ENCODE assay signal across 1 cellular context in genomic region chr20:5080384-5080877, GRCh38.
TF ChIP-seq lines count a peak whose summit lies in the region.

No MANE protein-coding gene starts in this region.

TF ChIP-seq in HepG2, 621 proteins besides CTCF, POLR2A, EP300 and RAD21 (continued from another document):
- TF ChIP-seq NFAT5 (CRISPR knock-in tag; IDR thresholded peaks at IDR 0.05) (no peak), ZNF607 (CRISPR knock-in tag; IDR thresholded peaks at IDR 0.05; ENCODE audit: borderline replicate concordance) (no peak), CCAR2 (optimal IDR thresholded peaks at IDR 0.05; ENCODE audit: low read depth, low read length) (no peak), ZNF660 (CRISPR knock-in tag; IDR thresholded peaks at IDR 0.05; ENCODE audit: borderline replicate concordance, low read depth) (no peak), PPARG (CRISPR knock-in tag; conservative IDR thresholded peaks at IDR 0.05) (no peak), ZBTB38 (CRISPR knock-in tag; IDR thresholded peaks at IDR 0.05) (0 out of 2 replicates have a peak, but pooled peaks have one; percentile 25), KAT2B (IDR thresholded peaks at IDR 0.05; ENCODE audit: borderline replicate concordance, low read depth, low read length) (no peak), HIC2 (CRISPR knock-in tag; IDR thresholded peaks at IDR 0.05; ENCODE audit: low read depth) (no peak), DNMT1 (CRISPR knock-in tag; IDR thresholded peaks at IDR 0.05) (no peak), ARID5B (CRISPR knock-in tag; IDR thresholded peaks at IDR 0.05) (no peak), SNAI1 (CRISPR knock-in tag; IDR thresholded peaks at IDR 0.05; ENCODE audit: borderline replicate concordance) (no peak), ZIK1 (CRISPR knock-in tag; IDR thresholded peaks at IDR 0.05; ENCODE audit: borderline replicate concordance, low read depth) (no peak), ZGPAT (CRISPR knock-in tag; IDR thresholded peaks at IDR 0.05) (no peak)
